ENCODE assay signal across 18 cellular contexts in the genomic region with DNA sequence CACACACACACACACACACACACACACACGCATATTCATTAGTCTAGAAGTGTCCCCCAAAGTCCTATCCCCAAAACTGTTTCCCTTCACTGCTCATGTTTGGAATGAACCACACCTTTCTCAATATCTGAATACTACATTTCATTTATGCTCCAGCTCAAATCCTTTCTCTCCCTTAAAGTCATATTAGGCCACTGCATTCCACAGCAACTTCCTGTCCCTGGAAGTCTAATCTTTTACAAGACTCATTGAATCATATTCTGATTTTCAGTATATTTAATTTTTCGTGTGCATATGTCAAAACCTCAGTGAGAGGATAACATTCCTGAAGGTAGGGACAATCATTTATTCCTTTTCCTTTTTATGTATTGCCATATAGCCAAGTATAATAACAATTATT.
DNase-seq lines count a peak whose midpoint lies in the region; ATAC-seq and TF ChIP-seq lines count a peak whose summit lies in the region.
"Had no signal": no experiment of that assay in that cellular context is flagged by ENCODE, and none has a peak within 500 bp of the region (broad histone marks: within the 10 kb centered on the region; RNA-seq: fewer than 3 reads in every experiment).

No MANE protein-coding gene starts in this region.

- H2BK5ac ChIP-seq in IMR-90 (ENCODE audit: low read depth, low read length, poor library complexity, severe bottlenecking), result peak overlapping the region; percentile 29

- peak overlapping the region; percentile 23; the same call in 1 of the 2 replicates for H4K5ac ChIP-seq in IMR-90 (ENCODE audit: low read depth, low read length)

- in situ Hi-C loops in IMR-90 (cut with MboI; ENCODE audit: low sequenced_read_pairs), result no loop called here

- H2BK120ac ChIP-seq in IMR-90 (ENCODE audit: low read depth, low read length), result no peak overlapping the region; the same call in 1 of the 2 replicates

- ATAC-seq in IMR-90 (ENCODE audit: low read depth), result no peak
- no peak for ATAC-seq in HG03571 (IDR thresholded peaks at IDR 0.05; ENCODE audit: unreplicated experiment)
- no peak for ATAC-seq in WTC11
- ATAC-seq: GM12878 had no signal

- H3K4me1 ChIP-seq in IMR-90 (ENCODE audit: control insufficient read depth, insufficient read depth, low read length), result no peaks in the 10 kb centered on the region; the same call in 1 of the 2 replicates
- H3K4me1 ChIP-seq in smooth muscle cell (ENCODE audit: low read depth), result peaks cover 15% of the 10 kb centered on the region

- H3K36me3 Mint-ChIP-seq in WTC11, result peaks cover 56% of the 10 kb centered on the region
- H3K36me3 Mint-ChIP-seq: CD4-positive, alpha-beta memory T cell had no signal

- POLR2A ChIA-PET in IMR-90 (lab: Charles Lee; ENCODE audit: unreplicated experiment) (no interaction called here), WTC11 (lab: Charles Lee) (no interaction called here)

- no peaks in the 10 kb centered on the region for H3K79me1 ChIP-seq in IMR-90 (ENCODE audit: low read depth in 1 of 2, low read length in 2 of 2)

- TF ChIP-seq CTCF in IMR-90 (conservative IDR thresholded peaks at IDR 0.05; ENCODE audit: low read depth, low read length) (no peak), cardiac fibroblast (IDR thresholded peaks at IDR 0.05; ENCODE audit: low read depth, low read length) (no peak), fibroblast of pulmonary artery (IDR thresholded peaks at IDR 0.05; ENCODE audit: low read length, missing control alignments) (no peak), smooth muscle cell (IDR thresholded peaks at IDR 0.05; ENCODE audit: borderline replicate concordance, insufficient read depth, poor library complexity, severe bottlenecking) (no peak), WTC11 (IDR thresholded peaks at IDR 0.05) (no peak)

- no peak overlapping the region for H2AFZ ChIP-seq in IMR-90 (replicated peaks; ENCODE audit: low read length, poor library complexity)
- H2AFZ ChIP-seq in smooth muscle cell (ENCODE audit: low read depth), result peak overlapping the region; percentile 23
- H2AFZ ChIP-seq: GM23248 had no signal

- H3K4me3 ChIP-seq in IMR-90 (ENCODE audit: insufficient read depth, low read depth, low read length), result no peak overlapping the region
- no peak overlapping the region for H3K4me3 ChIP-seq in cardiac fibroblast (replicated peaks in 1 of 2; ENCODE audit: low read depth in 2 of 2, low read length in 2 of 2)
- H3K4me3 ChIP-seq in fibroblast of pulmonary artery (replicated peaks; ENCODE audit: low read depth, low read length), result no peak overlapping the region
- no peak overlapping the region for H3K4me3 ChIP-seq in smooth muscle cell
- H3K4me3 ChIP-seq: GM12878, GM23248 had no signal

- no peak overlapping the region for H3K27ac Mint-ChIP-seq in WTC11
- H3K27ac Mint-ChIP-seq: CD4-positive, alpha-beta memory T cell had no signal

- H4K20me1 ChIP-seq in IMR-90 (ENCODE audit: insufficient read depth, low read length), result no peaks in the 10 kb centered on the region
- no peaks in the 10 kb centered on the region for H4K20me1 ChIP-seq in smooth muscle cell (ENCODE audit: low read depth)

- no peak overlapping the region for H3K9ac ChIP-seq in IMR-90 (ENCODE audit: low read depth, low read length)
- H3K9ac ChIP-seq in smooth muscle cell (ENCODE audit: low read depth), result no peak overlapping the region
- H3K9ac ChIP-seq: GM23248 had no signal

- H3K27me3 ChIP-seq in IMR-90 (ENCODE audit: control insufficient read depth, insufficient read depth, low read length), result no peaks in the 10 kb centered on the region
- H3K27me3 ChIP-seq in smooth muscle cell (ENCODE audit: low read depth), result no peaks in the 10 kb centered on the region

- no peak overlapping the region for H3K56ac ChIP-seq in IMR-90 (ENCODE audit: extremely low read depth, insufficient read depth, low read length)

- H3K4me2 ChIP-seq in IMR-90 (ENCODE audit: low read depth, low read length), result no peak overlapping the region
- H3K4me2 ChIP-seq in smooth muscle cell, result no peak overlapping the region

- intact Hi-C loops in IMR-90 (cut with micrococcal nuclease), result no loop called here

- H3K9me3 ChIP-seq in IMR-90 (ENCODE audit: control insufficient read depth, insufficient read depth, low read length) (peaks cover 13% of the 10 kb centered on the region), smooth muscle cell (replicated peaks; ENCODE audit: low read depth) (no peaks in the 10 kb centered on the region)

- H3K23ac ChIP-seq in IMR-90 (ENCODE audit: low read depth, low read length), result no peak overlapping the region

- no peak overlapping the region for H4K91ac ChIP-seq in IMR-90 (ENCODE audit: insufficient read depth, low read depth, low read length)

- H4K8ac ChIP-seq in IMR-90 (ENCODE audit: low read depth in 2 of 2, low read length in 2 of 2), result no peak overlapping the region

- no peak overlapping the region for H2BK20ac ChIP-seq in IMR-90 (ENCODE audit: low read depth, low read length)

- H2AK5ac ChIP-seq in IMR-90 (ENCODE audit: low read depth, low read length), result no peak overlapping the region

- dilution Hi-C loops in IMR-90 (cut with HindIII; ENCODE audit: low sequenced_read_pairs, unreplicated experiment), result no loop called here

- no peaks in the 10 kb centered on the region for H3K9me1 ChIP-seq in IMR-90 (ENCODE audit: insufficient read depth, low read length)

- WGBS in IMR-90 (ENCODE audit: extremely low coverage in 2 of 2, insufficient read length in 1 of 2), 2 experiments, result no CpG with 5 or more reads among the region's 2 CpGs
- WGBS in smooth muscle cell (ENCODE audit: low lambda C conversion rate), result 86% methylated on average over 2 of the region's 2 CpGs

- DNase-seq in IMR-90 (no peak), cardiac fibroblast (ENCODE audit: low read depth in 2 of 2) (peak; percentile 29 to 53), fibroblast of pulmonary artery (ENCODE audit: low read depth) (peak; percentile 51), smooth muscle cell (lab: John Stamatoyannopoulos, UW; ENCODE audit: unreplicated experiment) (no peak), superior temporal gyrus (ENCODE audit: extremely low spot score) (no peak), WTC11 (ENCODE audit: low spot score) (no peak)
- DNase-seq: C1 segment of cervical spinal cord; CD4-positive, alpha-beta memory T cell; COR-L47; DMS153; DND-41; EL; GDM1; GM23248; H7; HCEC 1CT had no signal

- no peak overlapping the region for H3K14ac ChIP-seq in IMR-90 (replicated peaks; ENCODE audit: low read depth, low read length)

- TF ChIP-seq RAD21 in IMR-90 (IDR thresholded peaks at IDR 0.05; ENCODE audit: low read length), result no peak

- CTCF ChIA-PET in IMR-90 (lab: Yijun Ruan, JAX), result no interaction called here
- CTCF ChIA-PET in WTC11 (lab: Charles Lee), result no interaction called here

- peak overlapping the region; percentile 69; the same call in 1 of the 2 replicates for H3K18ac ChIP-seq in IMR-90 (ENCODE audit: low read depth, low read length)

- no TSS peak for BruUV-seq in IMR-90 (replicated peaks; lab: Mats Ljungman, UMichigan)

- H3K36me3 ChIP-seq in IMR-90 (ENCODE audit: control insufficient read depth, insufficient read depth, low read length) (no peaks in the 10 kb centered on the region), smooth muscle cell (ENCODE audit: low read depth) (no peaks in the 10 kb centered on the region)

- no peak overlapping the region; the same call in 2 of the 3 replicates for H2BK15ac ChIP-seq in IMR-90 (ENCODE audit: low read depth, low read length)

- no peak overlapping the region for H3K4ac ChIP-seq in IMR-90 (ENCODE audit: low read depth, low read length)

- H3K27me3 Mint-ChIP-seq in WTC11 (ENCODE audit: low read depth), result peaks cover 8% of the 10 kb centered on the region
- H3K27me3 Mint-ChIP-seq: CD4-positive, alpha-beta memory T cell had no signal

- peaks cover 60% of the 10 kb centered on the region for H3K9me3 Mint-ChIP-seq in WTC11

- TF ChIP-seq POLR2A in IMR-90 (IDR thresholded peaks at IDR 0.05; ENCODE audit: low read depth, low read length), result no peak

- H3K4me1 Mint-ChIP-seq in WTC11, result 0 out of 2 replicates have a peak, but pooled peaks cover 3% of the 10 kb centered on the region

- no peak overlapping the region for H3K27ac ChIP-seq in IMR-90 (ENCODE audit: insufficient read depth, low read length)
- H3K27ac ChIP-seq in smooth muscle cell (ENCODE audit: low read depth), result no peak overlapping the region
- H3K27ac ChIP-seq: GM23248 had no signal

- H3K4me3 Mint-ChIP-seq in WTC11, result no peak overlapping the region
- H3K4me3 Mint-ChIP-seq: CD4-positive, alpha-beta memory T cell had no signal

- no peaks in the 10 kb centered on the region for H3K79me2 ChIP-seq in smooth muscle cell (ENCODE audit: low read depth)

- no peaks in the 10 kb centered on the region for H3F3A ChIP-seq in smooth muscle cell (ENCODE audit: low read depth)

- no peak overlapping the region for H2AK9ac ChIP-seq in IMR-90 (replicated peaks; ENCODE audit: low read depth, low read length, poor library complexity)

TF ChIP-seq in IMR-90, 13 proteins besides CTCF, POLR2A, EP300 and RAD21:
- TF ChIP-seq MXI1 (IDR thresholded peaks at IDR 0.05; ENCODE audit: borderline replicate concordance, low read depth, low read length) (no peak), CHD1 (IDR thresholded peaks at IDR 0.05; ENCODE audit: low read depth, low read length) (no peak), CEBPB (IDR thresholded peaks at IDR 0.05; ENCODE audit: low read depth, low read length) (no peak), FOS (IDR thresholded peaks at IDR 0.05; ENCODE audit: low read depth, low read length) (no peak), BHLHE40 (IDR thresholded peaks at IDR 0.05; ENCODE audit: low read depth, low read length) (no peak), NFE2L2 (IDR thresholded peaks at IDR 0.05; ENCODE audit: low read depth, low read length) (no peak), RFX5 (IDR thresholded peaks at IDR 0.05; ENCODE audit: low read depth, low read length) (no peak)

TF ChIP-seq in WTC11, 78 proteins besides CTCF, POLR2A, EP300 and RAD21 (continues in another document):
- TF ChIP-seq, protein P1, sequence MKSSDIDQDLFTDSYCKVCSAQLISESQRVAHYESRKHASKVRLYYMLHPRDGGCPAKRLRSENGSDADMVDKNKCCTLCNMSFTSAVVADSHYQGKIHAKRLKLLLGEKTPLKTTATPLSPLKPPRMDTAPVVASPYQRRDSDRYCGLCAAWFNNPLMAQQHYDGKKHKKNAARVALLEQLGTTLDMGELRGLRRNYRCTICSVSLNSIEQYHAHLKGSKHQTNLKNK (CRISPR knock-in tag; IDR thresholded peaks at IDR 0.05), result no peak
- TF ChIP-seq ZNF219 (CRISPR knock-in tag; IDR thresholded peaks at IDR 0.05; ENCODE audit: borderline replicate concordance), result no peak

Comparison
In these comparisons a context has a peak if more than half of its experiments do, and no peak if none do; other contexts are left out.
1. DNase-seq: peak in cardiac fibroblast (2 of 2) and fibroblast of pulmonary artery (single experiment); none in IMR-90 (single experiment), smooth muscle cell (single experiment), superior temporal gyrus (single experiment) and WTC11 (single experiment).